16 cellular contexts compared by ENCODE assay signal in the genomic region with DNA sequence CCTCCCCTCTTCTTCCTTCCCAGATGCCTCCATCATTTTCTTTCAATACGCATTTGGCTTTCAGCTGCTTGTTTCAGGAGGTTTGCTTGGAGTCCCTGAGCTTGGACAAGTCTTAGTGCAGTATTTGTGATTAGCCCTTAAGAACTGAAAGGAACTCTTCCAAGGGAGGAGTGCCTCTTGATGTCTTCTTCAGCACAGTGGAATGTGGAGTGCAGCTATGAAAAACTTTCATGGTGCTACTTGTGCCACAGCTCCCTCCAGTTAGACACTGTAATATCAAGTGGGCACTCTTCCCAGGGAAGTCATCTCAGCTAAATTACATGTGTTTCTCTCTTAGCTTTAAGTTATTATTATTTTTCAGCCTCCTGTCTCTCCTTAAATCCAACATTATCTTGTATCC.
DNase-seq lines count a peak whose midpoint lies in the region; ATAC-seq lines count a peak whose summit lies in the region.
"Had no signal": no experiment of that assay in that cellular context is flagged by ENCODE, and none has a peak within 500 bp of the region (broad histone marks: within the 10 kb centered on the region; RNA-seq: fewer than 3 reads in every experiment).

No MANE protein-coding gene starts in this region.

- peaks cover 2% of the 10 kb centered on the region for H3K36me3 Mint-ChIP-seq in T-helper 17 cell (ENCODE audit: low read depth)

- no peak overlapping the region for H3K4me3 Mint-ChIP-seq in T-helper 17 cell
- H3K4me3 Mint-ChIP-seq: B cell; CD4-positive, CD25-positive, alpha-beta regulatory T cell had no signal

- no peak overlapping the region for H3K4me3 ChIP-seq in skeletal muscle cell (ENCODE audit: low read depth, low read length)
- H3K4me3 ChIP-seq: A549 had no signal

- H3K27ac Mint-ChIP-seq in T-helper 17 cell, result peak overlapping the region; percentile 10
- H3K27ac Mint-ChIP-seq: B cell; CD4-positive, CD25-positive, alpha-beta regulatory T cell had no signal

- H3K4me1 Mint-ChIP-seq in T-helper 17 cell, result peaks cover 7% of the 10 kb centered on the region
- H3K4me1 Mint-ChIP-seq: B cell had no signal

- intact Hi-C loops in sciatic nerve (cut with DNase I), result no loop called here

- in situ Hi-C loops in ACHN (cut with HindIII; ENCODE audit: low pct_ligation_motif_present, low pct_unique_long_range_greater_than_20kb, low sequenced_read_pairs), result no loop called here

- peak; percentile 64 for DNase-seq in AG20443 (ENCODE audit: low spot score)
- no peak for DNase-seq in T-helper 17 cell
- peak; percentile 60 for DNase-seq in fibroblast of peridontal ligament (ENCODE audit: extremely low read depth)
- peak; percentile 11 for DNase-seq in skeletal muscle cell (ENCODE audit: low read depth)
- DNase-seq in ACHN, result no peak
- DNase-seq in HK-2 (ENCODE audit: unreplicated experiment), result no peak
- DNase-seq in NCI-H446 (lab: John Stamatoyannopoulos, UW), result no peak
- no peak for DNase-seq in sciatic nerve (ENCODE audit: low spot score)
- DNase-seq: CD4-positive, CD25-positive, alpha-beta regulatory T cell; KBM-7; NCI-H1436; NCI-H2081 treated with DMSO at 0.1 percent for 48 hours; NCI-H524 had no signal

- H3K27me3 Mint-ChIP-seq in T-helper 17 cell, result no peaks in the 10 kb centered on the region
- H3K27me3 Mint-ChIP-seq: CD4-positive, CD25-positive, alpha-beta regulatory T cell had no signal

- ATAC-seq in T-helper 17 cell, result no peak
- no peak for ATAC-seq in sciatic nerve
- ATAC-seq: A549, HCT116 had no signal

- no peaks in the 10 kb centered on the region for H3K9me3 ChIP-seq in T-helper 17 cell (ENCODE audit: control insufficient read depth, low read length, poor library complexity, severe bottlenecking)
- H3K9me3 ChIP-seq: A549 had no signal

Comparison
In these comparisons a context has a peak if more than half of its experiments do, and no peak if none do; other contexts are left out.
1. DNase-seq: peak in AG20443 (single experiment), fibroblast of peridontal ligament (single experiment) and skeletal muscle cell (single experiment); none in T-helper 17 cell (0 of 3), ACHN (single experiment), HK-2 (single experiment), NCI-H446 (0 of 2) and sciatic nerve (single experiment).